ENCODE assay signal across 30 cellular contexts in genomic region chr18:12290086-12290485, GRCh38. TPM values are rescaled to one million over a fixed set of nuclear protein-coding genes. Genes with fewer than 3 reads are reported as not detected.
"Had no signal": no experiment of that assay in that cellular context is flagged by ENCODE, and none has a peak within 500 bp of the region (broad histone marks: within the 10 kb centered on the region; RNA-seq: fewer than 3 reads in every experiment).

No MANE protein-coding gene starts in this region.

- ATAC-seq: activated T-cell treated with anti-CD3 and anti-CD28 coated beads, Interleukin-2, amount 50 U/mL, for 4 hours; activated T-helper 17 cell treated with anti-CD3 and anti-CD28 coated beads, Interleukin-2, amount 50 U/mL, for 72 hours; left colon; natural killer cell; right cardiac atrium; stimulated activated naive B cell treated with anti-CD40 and anti-IgM and Interleukin-4, amounts not matched to agents 10 μg/mL and 1 μg/mL and 100 μg/mL, for 72 hours; T-helper 17 cell had no signal

- DNase-seq: activated CD4-positive, alpha-beta memory T cell treated with anti-CD3 and anti-CD28 coated beads for 36 hours; activated CD4-positive, alpha-beta T cell treated with anti-CD3 and anti-CD28 coated beads, Interleukin-2, amount 10 ng/mL, durations not matched to agents 24 days and 14 days; activated CD4-positive, CD25-positive, alpha-beta regulatory T cell treated with anti-CD3 and anti-CD28 coated beads, Interleukin-2, amount 50 U/mL, for 72 hours; activated CD8-positive, alpha-beta memory T cell treated with anti-CD3 and anti-CD28 coated beads, Interleukin-2, amount 50 U/mL, for 4 hours; activated gamma-delta T cell treated with Interleukin-2 at 50 U/mL for 16 hours; activated naive CD4-positive, alpha-beta T cell treated with anti-CD3 and anti-CD28 coated beads, Interleukin-2, amount 50 U/mL, for 16 hours; activated T-cell treated with anti-CD3 and anti-CD28 coated beads, Interleukin-2, amount 50 U/mL, for 4 hours; amygdala; caudate nucleus; islet precursor cell; left colon; mammary epithelial cell; natural killer cell; stimulated activated CD4-positive, alpha-beta T cell treated with anti-CD3 and anti-CD28 coated beads, Interleukin-1b, Interleukin-23, amount 100 ng/mL, for 48 hours; stimulated activated CD4-positive, alpha-beta T cell treated with anti-CD3 and anti-CD28 coated beads, Interleukin-4, amount 100 ng/mL, for 4 hours; stimulated activated CD8-positive, alpha-beta memory T cell treated with anti-CD3 and anti-CD28 coated beads, Interleukin-4, amount 100 ng/mL, for 48 hours; stimulated activated naive B cell treated with anti-CD40 and anti-IgM and Interleukin-4, amounts not matched to agents 10 μg/mL and 1 μg/mL and 100 μg/mL, for 72 hours; stomach; T-helper 17 cell; T1000; WERI-Rb-1 had no signal

- H3K9me3 ChIP-seq: stomach, tibial nerve had no signal

- H3K9ac ChIP-seq: neural progenitor cell had no signal

- H2AFZ ChIP-seq: neural progenitor cell had no signal

- H3K27ac ChIP-seq: neural progenitor cell, skin epidermis, stomach, tibial nerve, WERI-Rb-1 had no signal

- H3K4me3 ChIP-seq: neural progenitor cell, skin epidermis, stomach, tibial nerve had no signal

- H3K4me2 ChIP-seq: neural progenitor cell had no signal

- H3K36me3 ChIP-seq: neural progenitor cell, stomach, tibial nerve, WERI-Rb-1 had no signal

RNA-seq across cellular contexts. Expression of gene CIDEA, which starts 35.9 kb away (rescaled TPM):
- total RNA-seq: activated CD4-positive, alpha-beta memory T cell treated with anti-CD3 and anti-CD28 coated beads for 36 hours; activated CD4-positive, alpha-beta T cell treated with anti-CD3 and anti-CD28 coated beads, Interleukin-2, amount 10 ng/mL, durations not matched to agents 24 days and 14 days; activated CD8-positive, alpha-beta memory T cell treated with anti-CD3 and anti-CD28 coated beads for 36 hours; activated T-cell treated with anti-CD3 and anti-CD28 coated beads, Interleukin-2, amount 50 U/mL, for 4 hours; activated T-helper 17 cell treated with anti-CD3 and anti-CD28 coated beads, Interleukin-2, amount 50 U/mL, for 72 hours; liver; mesothelial cell of epicardium; natural killer cell; osteoblast; stomach; T-helper 17 cell had no signal
- polyA plus RNA-seq: liver had no signal
